Comparison of ENCODE assay signal across 1 cellular context in the genomic region with DNA sequence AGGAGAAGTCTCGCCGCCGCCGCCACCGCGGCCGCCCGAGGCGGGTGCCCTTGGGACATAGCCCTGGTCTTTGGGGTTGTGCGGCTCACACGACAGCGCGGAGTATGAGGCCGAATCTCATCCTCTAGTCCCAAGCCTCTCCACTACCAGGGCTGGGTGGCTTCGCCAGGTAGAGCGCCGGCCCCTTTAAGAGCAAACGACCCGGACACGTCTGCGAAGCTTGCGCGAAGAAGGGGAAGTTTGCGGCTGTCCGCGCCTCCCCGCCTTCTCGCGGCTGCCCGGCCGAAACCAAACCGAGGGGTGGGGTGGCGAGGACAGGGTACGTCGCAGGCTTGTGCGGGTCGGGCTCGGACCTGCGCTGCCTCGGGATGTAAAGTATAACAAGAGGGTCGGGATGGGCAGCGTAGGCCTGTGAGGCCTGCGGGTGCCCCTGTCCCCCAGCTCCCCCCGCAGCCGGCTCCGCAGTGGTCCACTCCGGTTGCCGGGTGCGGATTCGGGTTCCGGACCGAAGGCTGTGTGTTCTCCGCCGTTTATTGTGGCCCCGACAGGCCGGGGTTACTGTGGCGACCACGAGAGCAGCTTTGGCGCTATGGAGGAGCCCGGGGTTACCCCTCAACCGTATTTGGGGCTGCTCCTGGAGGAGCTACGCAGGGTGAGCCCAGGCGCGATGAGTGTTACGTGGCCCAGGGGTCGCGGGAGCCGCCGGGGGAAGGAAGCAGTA.
TF ChIP-seq lines count a peak whose summit lies in the region.

No MANE protein-coding gene starts in this region.

TF ChIP-seq in GM12878, 131 proteins besides CTCF, POLR2A, EP300 and RAD21 (continued from another document and continues in another):
- TF ChIP-seq, protein P1, sequence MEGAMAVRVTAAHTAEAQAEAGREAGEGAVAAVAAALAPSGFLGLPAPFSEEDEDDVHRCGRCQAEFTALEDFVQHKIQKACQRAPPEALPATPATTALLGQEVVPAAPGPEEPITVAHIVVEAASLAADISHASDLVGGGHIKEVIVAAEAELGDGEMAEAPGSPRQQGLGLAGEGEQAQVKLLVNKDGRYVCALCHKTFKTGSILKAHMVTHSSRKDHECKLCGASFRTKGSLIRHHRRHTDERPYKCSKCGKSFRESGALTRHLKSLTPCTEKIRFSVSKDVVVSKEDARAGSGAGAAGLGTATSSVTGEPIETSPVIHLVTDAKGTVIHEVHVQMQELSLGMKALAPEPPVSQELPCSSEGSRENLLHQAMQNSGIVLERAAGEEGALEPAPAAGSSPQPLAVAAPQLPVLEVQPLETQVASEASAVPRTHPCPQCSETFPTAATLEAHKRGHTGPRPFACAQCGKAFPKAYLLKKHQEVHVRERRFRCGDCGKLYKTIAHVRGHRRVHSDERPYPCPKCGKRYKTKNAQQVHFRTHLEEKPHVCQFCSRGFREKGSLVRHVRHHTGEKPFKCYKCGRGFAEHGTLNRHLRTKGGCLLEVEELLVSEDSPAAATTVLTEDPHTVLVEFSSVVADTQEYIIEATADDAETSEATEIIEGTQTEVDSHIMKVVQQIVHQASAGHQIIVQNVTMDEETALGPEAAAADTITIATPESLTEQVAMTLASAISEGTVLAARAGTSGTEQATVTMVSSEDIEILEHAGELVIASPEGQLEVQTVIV (IDR thresholded peaks at IDR 0.05; ENCODE audit: borderline replicate concordance, partially characterized antibody): peak; percentile 84
- TF ChIP-seq FOXK2 (IDR thresholded peaks at IDR 0.05) (peak; percentile 98), TCF3 (IDR thresholded peaks at IDR 0.05; ENCODE audit: borderline replicate concordance, insufficient read depth, low read depth, low read length) (no peak), TAF1 (IDR thresholded peaks at IDR 0.05; ENCODE audit: borderline replicate concordance, low read depth, low read length) (peak; percentile 54; the same call in 1 of the 2 replicates), CBFB (IDR thresholded peaks at IDR 0.05; ENCODE audit: low read depth) (peak; percentile 70; the same call in 1 of the 2 replicates), RBBP5 (conservative IDR thresholded peaks at IDR 0.05) (no peak), BMI1 (IDR thresholded peaks at IDR 0.05; ENCODE audit: borderline replicate concordance) (0 out of 2 replicates have a peak, but pooled peaks have one; percentile 23), ZNF274 (IDR thresholded peaks at IDR 0.05; ENCODE audit: insufficient read depth, insufficient read length) (no peak), GABPA (IDR thresholded peaks at IDR 0.05; ENCODE audit: low read depth) (no peak), CHD1 (IDR thresholded peaks at IDR 0.05; ENCODE audit: low read depth, low read length) (peak; percentile 97), KLF5 (IDR thresholded peaks at IDR 0.05; ENCODE audit: partially characterized antibody) (peak; percentile 99), CHD2 (IDR thresholded peaks at IDR 0.05; ENCODE audit: borderline replicate concordance, low read depth, low read length) (no peak), ZBTB40 (IDR thresholded peaks at IDR 0.05; ENCODE audit: borderline replicate concordance) (no peak), ZBTB33 (IDR thresholded peaks at IDR 0.05) (peak; percentile 76; the same call in 1 of the 2 replicates), MAX (IDR thresholded peaks at IDR 0.05; ENCODE audit: low read depth, low read length) (peak; percentile 24; the same call in 1 of the 2 replicates), EED (IDR thresholded peaks at IDR 0.05; ENCODE audit: low read depth) (0 out of 2 replicates have a peak, but pooled peaks have one; percentile 19), E2F8 (IDR thresholded peaks at IDR 0.05; ENCODE audit: low read depth, partially characterized antibody) (no peak), STAT1 (conservative IDR thresholded peaks at IDR 0.05) (peak; percentile 87; the same call in 1 of the 2 replicates), NR2F1 (conservative IDR thresholded peaks at IDR 0.05) (peak; percentile 33; the same call in 1 of the 2 replicates), SREBF1 (IDR thresholded peaks at IDR 0.05; ENCODE audit: low read length) (peak; percentile 93), RUNX3 (IDR thresholded peaks at IDR 0.05; ENCODE audit: low read length) (peak; percentile 64), PBX3 (IDR thresholded peaks at IDR 0.05; ENCODE audit: insufficient replicate concordance, low read depth, low read length) (no peak), IRF4 (IDR thresholded peaks at IDR 0.05; ENCODE audit: low read depth, low read length) (no peak), JUND (IDR thresholded peaks at IDR 0.05; ENCODE audit: low read depth, low read length) (peak; percentile 97), ZNF207 (IDR thresholded peaks at IDR 0.05; ENCODE audit: borderline replicate concordance) (peak; percentile 95; the same call in 1 of the 2 replicates), ZSCAN29 (IDR thresholded peaks at IDR 0.05) (peak; percentile 93), RCOR1 (conservative IDR thresholded peaks at IDR 0.05; ENCODE audit: low read depth, low read length) (no peak), EGR1 (IDR thresholded peaks at IDR 0.05; ENCODE audit: borderline replicate concordance in 1 of 2, low read depth in 2 of 2, low read length in 2 of 2) (0 out of 3 replicates have a peak, but pooled peaks of 1 of the 2 experiments have one; percentile 19), LARP7 (IDR thresholded peaks at IDR 0.05) (peak; percentile 73), RELA (IDR thresholded peaks at IDR 0.05; ENCODE audit: borderline replicate concordance, partially characterized antibody) (peak; percentile 77), POLR2AphosphoS5 (IDR thresholded peaks at IDR 0.05; ENCODE audit: low read length) (peak; percentile 69; the same call in 1 of the 2 replicates), BHLHE40 (IDR thresholded peaks at IDR 0.05; ENCODE audit: borderline replicate concordance in 1 of 2, low read depth in 2 of 2, low read length in 1 of 2) (peak; percentile 95 to 98), ZNF622 (IDR thresholded peaks at IDR 0.05) (no peak), SMARCA5 (IDR thresholded peaks at IDR 0.05) (peak; percentile 83; the same call in 1 of the 2 replicates), SP1 (IDR thresholded peaks at IDR 0.05; ENCODE audit: low read depth, low read length) (peak; percentile 20)
- TF ChIP-seq, protein P2, sequence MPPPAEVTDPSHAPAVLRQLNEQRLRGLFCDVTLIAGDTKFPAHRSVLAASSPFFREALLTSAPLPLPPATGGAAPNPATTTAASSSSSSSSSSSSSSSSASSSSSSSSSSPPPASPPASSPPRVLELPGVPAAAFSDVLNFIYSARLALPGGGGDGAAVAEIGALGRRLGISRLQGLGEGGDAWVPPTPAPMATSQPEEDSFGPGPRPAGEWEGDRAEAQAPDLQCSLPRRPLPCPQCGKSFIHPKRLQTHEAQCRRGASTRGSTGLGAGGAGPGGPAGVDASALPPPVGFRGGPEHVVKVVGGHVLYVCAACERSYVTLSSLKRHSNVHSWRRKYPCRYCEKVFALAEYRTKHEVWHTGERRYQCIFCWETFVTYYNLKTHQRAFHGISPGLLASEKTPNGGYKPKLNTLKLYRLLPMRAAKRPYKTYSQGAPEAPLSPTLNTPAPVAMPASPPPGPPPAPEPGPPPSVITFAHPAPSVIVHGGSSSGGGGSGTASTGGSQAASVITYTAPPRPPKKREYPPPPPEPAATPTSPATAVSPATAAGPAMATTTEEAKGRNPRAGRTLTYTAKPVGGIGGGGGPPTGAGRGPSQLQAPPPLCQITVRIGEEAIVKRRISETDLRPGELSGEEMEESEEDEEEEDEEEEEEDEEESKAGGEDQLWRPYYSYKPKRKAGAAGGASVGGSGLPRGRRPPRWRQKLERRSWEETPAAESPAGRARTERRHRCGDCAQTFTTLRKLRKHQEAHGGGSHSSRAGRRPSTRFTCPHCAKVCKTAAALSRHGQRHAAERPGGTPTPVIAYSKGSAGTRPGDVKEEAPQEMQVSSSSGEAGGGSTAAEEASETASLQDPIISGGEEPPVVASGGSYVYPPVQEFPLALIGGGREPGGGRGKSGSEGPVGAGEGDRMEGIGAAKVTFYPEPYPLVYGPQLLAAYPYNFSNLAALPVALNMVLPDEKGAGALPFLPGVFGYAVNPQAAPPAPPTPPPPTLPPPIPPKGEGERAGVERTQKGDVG (CRISPR knock-in tag; IDR thresholded peaks at IDR 0.05): no peak
- TF ChIP-seq, protein P3, sequence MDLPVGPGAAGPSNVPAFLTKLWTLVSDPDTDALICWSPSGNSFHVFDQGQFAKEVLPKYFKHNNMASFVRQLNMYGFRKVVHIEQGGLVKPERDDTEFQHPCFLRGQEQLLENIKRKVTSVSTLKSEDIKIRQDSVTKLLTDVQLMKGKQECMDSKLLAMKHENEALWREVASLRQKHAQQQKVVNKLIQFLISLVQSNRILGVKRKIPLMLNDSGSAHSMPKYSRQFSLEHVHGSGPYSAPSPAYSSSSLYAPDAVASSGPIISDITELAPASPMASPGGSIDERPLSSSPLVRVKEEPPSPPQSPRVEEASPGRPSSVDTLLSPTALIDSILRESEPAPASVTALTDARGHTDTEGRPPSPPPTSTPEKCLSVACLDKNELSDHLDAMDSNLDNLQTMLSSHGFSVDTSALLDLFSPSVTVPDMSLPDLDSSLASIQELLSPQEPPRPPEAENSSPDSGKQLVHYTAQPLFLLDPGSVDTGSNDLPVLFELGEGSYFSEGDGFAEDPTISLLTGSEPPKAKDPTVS (IDR thresholded peaks at IDR 0.05; ENCODE audit: low read depth, low read length): no peak
